In the genomic region with DNA sequence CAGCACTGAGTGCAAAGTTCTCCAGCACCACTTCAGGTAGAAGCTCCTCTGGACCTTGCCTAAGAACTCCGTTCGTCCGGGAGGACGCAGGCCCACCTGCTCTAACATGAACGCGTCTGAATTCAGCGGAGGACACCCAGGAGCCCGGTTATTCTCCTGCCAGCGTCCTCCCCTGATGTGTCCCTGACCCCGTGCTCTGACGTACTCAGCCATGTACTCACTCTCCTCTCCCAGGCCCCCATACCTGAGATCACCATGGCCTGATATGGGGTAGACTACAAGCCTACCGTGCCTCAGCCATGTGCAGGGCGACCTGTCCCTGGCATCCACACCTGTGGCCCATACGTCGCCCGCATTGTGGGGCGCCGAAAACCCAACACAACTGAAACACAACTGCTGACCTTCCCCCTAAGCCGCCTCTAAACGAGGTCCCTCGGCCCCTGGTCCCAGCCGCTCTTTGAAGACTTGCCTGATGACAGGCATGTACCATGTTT, we compare ENCODE assay signal across 8 cellular contexts. TPM values are rescaled to one million over a fixed set of nuclear protein-coding genes. Genes with fewer than 3 reads are reported as not detected.
DNase-seq lines count a peak whose midpoint lies in the region; TF ChIP-seq lines count a peak whose summit lies in the region.

No MANE protein-coding gene starts in this region.

- H3K36me3 Mint-ChIP-seq in activated naive CD4-positive, alpha-beta T cell treated with anti-CD3 and anti-CD28 coated beads, Interleukin-2, amount 10 ng/mL, durations not matched to agents 7 days and 5 days, result peaks cover 12% of the 10 kb centered on the region

- intact Hi-C loops in posterior vena cava (cut with DNase I), result no loop called here

- peak overlapping the region; percentile 95 for H3K4me3 Mint-ChIP-seq in activated naive CD4-positive, alpha-beta T cell treated with anti-CD3 and anti-CD28 coated beads, Interleukin-2, amount 10 ng/mL, durations not matched to agents 7 days and 5 days

- H3K4me3 ChIP-seq in fibroblast of villous mesenchyme (ENCODE audit: low read depth, low read length), result peak overlapping the region; percentile 93

- peak overlapping the region; percentile 93 for H3K27ac Mint-ChIP-seq in activated naive CD4-positive, alpha-beta T cell treated with anti-CD3 and anti-CD28 coated beads, Interleukin-2, amount 10 ng/mL, durations not matched to agents 7 days and 5 days

- no peak for DNase-seq in activated naive CD4-positive, alpha-beta T cell treated with anti-CD3 and anti-CD28 coated beads, Interleukin-2, amount 10 ng/mL, durations not matched to agents 7 days and 5 days
- no peak for DNase-seq in activated naive CD4-positive, alpha-beta T cell (lab: John Stamatoyannopoulos, UW)
- DNase-seq in SW480 (ENCODE audit: low spot score) (peak; percentile 36), fibroblast of villous mesenchyme (ENCODE audit: low read depth) (peak; percentile 28), posterior vena cava (ENCODE audit: low spot score) (peak; percentile 78), midbrain (lab: John Stamatoyannopoulos, UW) (no peak), RPMI8226 (no peak)
- no peak for DNase-seq in activated CD8-positive, alpha-beta memory T cell treated with anti-CD3 and anti-CD28 coated beads for 24 hours

- TF ChIP-seq CTCF in fibroblast of villous mesenchyme (IDR thresholded peaks at IDR 0.05; ENCODE audit: insufficient read depth, low read depth, low read length), result no peak

- H3K27me3 Mint-ChIP-seq in activated naive CD4-positive, alpha-beta T cell treated with anti-CD3 and anti-CD28 coated beads, Interleukin-2, amount 10 ng/mL, durations not matched to agents 7 days and 5 days, result no peaks in the 10 kb centered on the region

- H3K4me1 Mint-ChIP-seq in activated naive CD4-positive, alpha-beta T cell treated with anti-CD3 and anti-CD28 coated beads, Interleukin-2, amount 10 ng/mL, durations not matched to agents 7 days and 5 days, result peaks cover 45% of the 10 kb centered on the region

- no peaks in the 10 kb centered on the region for H3K9me3 Mint-ChIP-seq in activated naive CD4-positive, alpha-beta T cell treated with anti-CD3 and anti-CD28 coated beads, Interleukin-2, amount 10 ng/mL, durations not matched to agents 7 days and 5 days

- CTCF ChIA-PET in activated naive CD4-positive, alpha-beta T cell treated with anti-CD3 and anti-CD28 coated beads, Interleukin-2, amount 10 ng/mL, durations not matched to agents 7 days and 5 days (lab: Charles Lee), result interaction anchor here (1.5 kb wide), 2 partner anchors 55 to 186 kb away, joined by 4 read pairs; no protein-coding TSS in a partner anchor

RNA-seq across cellular contexts. Expression of a gene that starts 0.7 kb away (rescaled TPM):
- total RNA-seq in fibroblast of villous mesenchyme (18.4 and 26.3 TPM in 2 replicates), posterior vena cava (10 to 100 TPM in 1 of 2 donors, 1 to 10 TPM in 1; 7.3 to 11.7 TPM)

RNA-seq across cellular contexts. Expression of a gene that starts 12.2 kb away (rescaled TPM):
- total RNA-seq in fibroblast of villous mesenchyme, result under 0.01 TPM in 1 of 2 replicates, not detected in the other
- not detected for total RNA-seq in posterior vena cava

RNA-seq across cellular contexts. Expression of a gene that starts 20.6 kb away (rescaled TPM):
- total RNA-seq in fibroblast of villous mesenchyme, result 1,142 and 1,183 TPM in 2 replicates
- 100 to 1,000 TPM; 714 to 768 TPM for total RNA-seq in posterior vena cava

RNA-seq across cellular contexts. Expression of a gene that starts 26.9 kb away (rescaled TPM):
- total RNA-seq in fibroblast of villous mesenchyme, result 1.7 and 2.9 TPM in 2 replicates
- total RNA-seq in posterior vena cava, result 1 to 10 TPM in 1 of 2 donors, under 1 TPM in 1; 0.86 to 1.0 TPM

RNA-seq across cellular contexts. Expression of a gene that starts 32.2 kb away (rescaled TPM):
- total RNA-seq in fibroblast of villous mesenchyme, result 8.7 and 11.7 TPM in 2 replicates
- 1 to 10 TPM; 2.9 to 3.8 TPM for total RNA-seq in posterior vena cava

Comparison
In these comparisons a context has a peak if more than half of its experiments do, and no peak if none do; other contexts are left out.
1. DNase-seq: peak in SW480 (single experiment), fibroblast of villous mesenchyme (single experiment) and posterior vena cava (single experiment); none in activated naive CD4-positive, alpha-beta T cell treated with anti-CD3 and anti-CD28 coated beads, Interleukin-2, amount 10 ng/mL, durations not matched to agents 7 days and 5 days (single experiment), activated naive CD4-positive, alpha-beta T cell (0 of 4), midbrain (single experiment), RPMI8226 (single experiment) and activated CD8-positive, alpha-beta memory T cell treated with anti-CD3 and anti-CD28 coated beads for 24 hours (single experiment).